8 cellular contexts compared by ENCODE assay signal in genomic region chr1:183590225-183591191, GRCh38. TPM values are rescaled to one million over a fixed set of nuclear protein-coding genes. Genes with fewer than 3 reads are reported as not detected.
DNase-seq lines count a peak whose midpoint lies in the region; ATAC-seq, FAIRE-seq and TF ChIP-seq lines count a peak whose summit lies in the region.

NCF2 (minus strand) TSS chr1:183590459; CDS start chr1:183590329, 130 bp downstream.

- H3K4me2 ChIP-seq in HepG2 (ENCODE audit: low read depth, low read length) = no peak within 1 kb of the TSS

- H3K27me3 ChIP-seq in liver (ENCODE audit: control insufficient read depth in 4 of 4, insufficient read depth in 4 of 4, low read length in 3 of 4) (no peaks in the 10 kb centered on the region), HepG2 (ENCODE audit: control insufficient read depth in 1 of 2, insufficient read depth in 2 of 2, low read length in 2 of 2) (peaks cover 1 to 14% of the 10 kb centered on the region in 2 experiments; a peak in 4 of 5 replicates), esophagus (ENCODE audit: control insufficient read depth in 1 of 2, insufficient read depth in 2 of 2, low read length in 2 of 2) (no peaks in the 10 kb centered on the region), A673 (replicated peaks; ENCODE audit: insufficient read depth, low read depth, low read length, poor library complexity) (no peaks in the 10 kb centered on the region)

- no peaks in the 10 kb centered on the region for H4K20me1 ChIP-seq in HepG2 (ENCODE audit: insufficient read depth, low read length)

- H3K79me2 ChIP-seq in HepG2 (ENCODE audit: insufficient read depth, low read length) = no peaks in the 10 kb centered on the region

- H3K27ac ChIP-seq in liver (ENCODE audit: low read depth in 1 of 2, low read length in 2 of 2) (peak within 1 kb of the TSS; percentile 58 to 75), HepG2 (ENCODE audit: extremely low read length, insufficient read depth, low read length) (no peak within 1 kb of the TSS), esophagus (ENCODE audit: low read depth in 2 of 2, low read length in 1 of 2) (peak within 1 kb of the TSS; percentile 80 to 92), A673 (ENCODE audit: low read depth, low read length, poor library complexity, severe bottlenecking) (no peak within 1 kb of the TSS)

- H2AFZ ChIP-seq in HepG2 (ENCODE audit: low read length) = no peak within 1 kb of the TSS

- FAIRE-seq in HepG2 (lab: Jason Lieb, UNC) = no peak

- WGBS in liver = 85% methylated on average over 7 of the region's 7 CpGs
- WGBS in HepG2 (ENCODE audit: low lambda C conversion rate) = 13% methylated on average over 6 of the region's 7 CpGs
- WGBS in esophagus, 2 donors = 61 to 69% methylated on average over 7 of the region's 7 CpGs

- TF ChIP-seq EP300 in HepG2 (IDR thresholded peaks at IDR 0.05; ENCODE audit: low read depth in 2 of 2, low read length in 2 of 2) (no peak), HepG2 (CRISPR knock-in tag; IDR thresholded peaks at IDR 0.05; ENCODE audit: borderline replicate concordance) (no peak)

- POLR2A ChIA-PET in HepG2 (lab: Yijun Ruan, JAX) (no interaction called here), A673 (lab: Charles Lee; ENCODE audit: low non-redundant PET) (no interaction called here)

- TF ChIP-seq CTCF in liver (IDR thresholded peaks at IDR 0.05; ENCODE audit: low read depth, low read length, missing input control) (no peak), HepG2 (CRISPR knock-in tag; IDR thresholded peaks at IDR 0.05) (no peak), A673 (conservative IDR thresholded peaks at IDR 0.05; ENCODE audit: low read depth, low read length) (no peak)

- TF ChIP-seq RAD21 in liver (IDR thresholded peaks at IDR 0.05) = no peak
- no peak for TF ChIP-seq RAD21 in HepG2 (CRISPR knock-in tag; IDR thresholded peaks at IDR 0.05)

- no peak for TF ChIP-seq POLR2A in HepG2 (IDR thresholded peaks at IDR 0.05; ENCODE audit: insufficient read depth in 1 of 2, low read depth in 2 of 2, low read length in 2 of 2)

- H3K4me3 ChIP-seq in liver (ENCODE audit: low read depth in 1 of 3, low read length in 3 of 3) = no peak within 1 kb of the TSS
- no peak within 1 kb of the TSS for H3K4me3 ChIP-seq in HepG2 (replicated peaks in 1 of 3; ENCODE audit: insufficient read depth in 1 of 3, low read depth in 2 of 3, low read length in 3 of 3)
- no peak within 1 kb of the TSS for H3K4me3 ChIP-seq in esophagus (ENCODE audit: low read depth in 1 of 2, low read length in 2 of 2)
- H3K4me3 ChIP-seq in A673 (ENCODE audit: low read depth, low read length, poor library complexity, severe bottlenecking) = no peak within 1 kb of the TSS

- intact Hi-C loops in HepG2 (cut with micrococcal nuclease; ENCODE audit: unreplicated experiment) = no loop called here
- intact Hi-C loops in A673 (cut with micrococcal nuclease; ENCODE audit: unreplicated experiment) = no loop called here

- H3K9me3 ChIP-seq in liver (ENCODE audit: control insufficient read depth in 4 of 4, low read length in 3 of 4) (no peaks in the 10 kb centered on the region), HepG2 (ENCODE audit: low read length) (no peaks in the 10 kb centered on the region), esophagus (ENCODE audit: control insufficient read depth in 2 of 2, insufficient read depth in 1 of 2, low read depth in 1 of 2, low read length in 1 of 2) (no peaks in the 10 kb centered on the region), A673 (ENCODE audit: low read depth, low read length, poor library complexity, severe bottlenecking) (no peaks in the 10 kb centered on the region)

- H3K9ac ChIP-seq in liver (ENCODE audit: low read depth in 1 of 2, low read length in 2 of 2) = no peak within 1 kb of the TSS
- no peak within 1 kb of the TSS for H3K9ac ChIP-seq in HepG2 (ENCODE audit: insufficient read depth, low read depth, low read length)

- H3K4me1 ChIP-seq in liver (ENCODE audit: control insufficient read depth in 4 of 4, insufficient read depth in 4 of 4, low read length in 3 of 4) = peaks cover 0 to 3% (median 0%) of the 10 kb centered on the region in 4 donors
- no peaks in the 10 kb centered on the region for H3K4me1 ChIP-seq in HepG2 (ENCODE audit: insufficient read depth, low read length)
- peaks cover 3 to 11% of the 10 kb centered on the region in 2 donors for H3K4me1 ChIP-seq in esophagus (ENCODE audit: control insufficient read depth in 2 of 2, insufficient read depth in 2 of 2, low read length in 1 of 2)
- H3K4me1 ChIP-seq in A673 (ENCODE audit: insufficient read depth, low read length, poor library complexity, severe bottlenecking) = no peaks in the 10 kb centered on the region

- in situ Hi-C loops in HepG2 (cut with HindIII; ENCODE audit: extremely low pct_ligation_motif_present, low pct_unique_long_range_greater_than_20kb) = no loop called here

- CTCF ChIA-PET in HepG2 (lab: Yijun Ruan, JAX; ENCODE audit: low intra/inter-chr PET ratio, low total read pairs) = no interaction called here
- CTCF ChIA-PET in A673 (lab: Charles Lee) = no interaction called here

- H3K36me3 ChIP-seq in liver (ENCODE audit: control insufficient read depth in 4 of 4, insufficient read depth in 3 of 4, low read depth in 1 of 4, low read length in 3 of 4) (no peaks in the 10 kb centered on the region), HepG2 (replicated peaks in 1 of 2; ENCODE audit: control insufficient read depth in 1 of 2, insufficient read depth in 2 of 2, low read length in 2 of 2) (no peaks in the 10 kb centered on the region), esophagus (ENCODE audit: control insufficient read depth in 2 of 2, insufficient read depth in 2 of 2, low read length in 1 of 2) (no peaks in the 10 kb centered on the region), A673 (ENCODE audit: insufficient read depth, low read length, poor library complexity, severe bottlenecking) (no peaks in the 10 kb centered on the region)

- no peak for ATAC-seq in HepG2
- ATAC-seq in HG03039 (IDR thresholded peaks at IDR 0.05; ENCODE audit: unreplicated experiment) = peak; percentile 68

- BruUV-seq in HepG2 (replicated peaks; lab: Mats Ljungman, UMichigan) = no TSS peak
- no TSS peak for BruUV-seq in A673 (replicated peaks; lab: Mats Ljungman, UMichigan)

- DNase-seq in HepG2 (ENCODE audit: low spot score) = no peak
- DNase-seq in SIG-M5 treated with dmso at 0.1 percent for 504 hours (lab: John Stamatoyannopoulos, UW; ENCODE audit: unreplicated experiment) = peak; percentile 100
- DNase-seq in stimulated activated CD4-positive, alpha-beta T cell treated with anti-CD3 and anti-CD28 coated beads, Interleukin-1b, Interleukin-23, amount 100 ng/mL, for 48 hours = peak; percentile 61
- DNase-seq in foreskin melanocyte = no peak
- no peak for DNase-seq in A673 (ENCODE audit: low spot score)

TF ChIP-seq in liver, 16 proteins besides CTCF, POLR2A, EP300 and RAD21 (continues in another document):
- TF ChIP-seq FOXA2 (IDR thresholded peaks at IDR 0.05) (no peak), NR2F2 (IDR thresholded peaks at IDR 0.05) (no peak), FOXA1 (IDR thresholded peaks at IDR 0.05) (no peak)

TF ChIP-seq in HepG2, 621 proteins besides CTCF, POLR2A, EP300 and RAD21 (continues in another document):
- TF ChIP-seq JARID2 (CRISPR knock-in tag; IDR thresholded peaks at IDR 0.05; ENCODE audit: insufficient replicate concordance) = no peak
- TF ChIP-seq ASH2L (IDR thresholded peaks at IDR 0.05; ENCODE audit: insufficient read length, low read depth, low read length) = no peak
- no peak for TF ChIP-seq ZNF280B (CRISPR knock-in tag; IDR thresholded peaks at IDR 0.05; ENCODE audit: borderline replicate concordance)
- TF ChIP-seq RARA (CRISPR knock-in tag; IDR thresholded peaks at IDR 0.05) = no peak
- TF ChIP-seq SPEN (CRISPR knock-in tag; IDR thresholded peaks at IDR 0.05; ENCODE audit: low read depth) = no peak
- TF ChIP-seq KMT2B (CRISPR knock-in tag; IDR thresholded peaks at IDR 0.05) = no peak
- no peak for TF ChIP-seq MAFF (IDR thresholded peaks at IDR 0.05; ENCODE audit: low read depth, low read length)
- TF ChIP-seq SATB2 (CRISPR knock-in tag; IDR thresholded peaks at IDR 0.05) = no peak

RNA-seq across cellular contexts. Expression of gene NCF2, which starts in this region (rescaled TPM):
- total RNA-seq in liver = 10 to 100 TPM; 11.5 to 15.1 TPM
- polyA plus RNA-seq in liver = 1 to 10 TPM; 1.2 to 3.4 TPM
- 0.46 and 1.1 TPM in 2 replicates for total RNA-seq in HepG2 (2016; rRNA removed; fragmentation: Illumina TruSeq; extraction: Trizol)
- 0.26 and 0.30 TPM in 2 replicates for total RNA-seq in HepG2 (2016; cell fraction: cytosol; rRNA removed; fragmentation: Illumina TruSeq; extraction: Trizol; ENCODE audit: low read depth)
- 0.37 and 0.41 TPM in 2 replicates for total RNA-seq in HepG2 (2016; cell fraction: insoluble cytoplasmic fraction; rRNA removed; fragmentation: Illumina TruSeq; extraction: Trizol)
- total RNA-seq in HepG2 (2016; cell fraction: membrane; rRNA removed; fragmentation: Illumina TruSeq; extraction: Trizol) = 0.14 and 0.19 TPM in 2 replicates
- not detected in 2 replicates for total RNA-seq in HepG2 (2016; cell fraction: nucleus; rRNA removed; fragmentation: Illumina TruSeq; extraction: Trizol)
- polyA plus RNA-seq in HepG2 (2011; rRNA removed) = 0.18 and 0.25 TPM in 2 replicates
- 0.50 and 0.68 TPM in 2 replicates for polyA plus RNA-seq in HepG2 (2011; cell fraction: cytosol; rRNA removed)
- 0.10 and 0.35 TPM in 2 replicates for polyA plus RNA-seq in HepG2 (2011; cell fraction: nucleus; rRNA removed)
- 0.21 and 0.25 TPM in 2 replicates for polyA plus RNA-seq in HepG2 (2012)
- 0.14 and 0.24 TPM in 2 replicates for polyA plus RNA-seq in HepG2 (2016; cell fraction: cytosol; fragmentation: Illumina TruSeq; extraction: Trizol; ENCODE audit: low read depth)
- polyA plus RNA-seq in HepG2 (2016; cell fraction: insoluble cytoplasmic fraction; fragmentation: Illumina TruSeq; extraction: Trizol; ENCODE audit: low read depth) = 0.27 and 1.4 TPM in 2 replicates
- 0.43 and 0.53 TPM in 2 replicates for polyA plus RNA-seq in HepG2 (2016; cell fraction: membrane; fragmentation: Illumina TruSeq; extraction: Trizol; ENCODE audit: low read depth)
- 0.72 TPM in 1 of 2 replicates, not detected in the other for polyA plus RNA-seq in HepG2 (2016; cell fraction: nucleus; fragmentation: Illumina TruSeq; extraction: Trizol; ENCODE audit: insufficient read depth, low read depth)
- polyA minus RNA-seq in HepG2 (2011; rRNA and poly(A)+ RNA removed; ENCODE audit: low replicate concordance) = 3.3 TPM in 1 of 2 replicates, not detected in the other
- not detected in 2 replicates for polyA minus RNA-seq in HepG2 (2011; cell fraction: cytosol; rRNA and poly(A)+ RNA removed)
- polyA minus RNA-seq in HepG2 (2011; cell fraction: nucleus; rRNA and poly(A)+ RNA removed) = not detected in 2 replicates
- 1 to 10 TPM; 3.4 to 3.9 TPM for polyA plus RNA-seq in esophagus
- total RNA-seq in A673 (2021) = not detected in 2 replicates

Comparison
In these comparisons a context has a peak if more than half of its experiments do, and no peak if none do; other contexts are left out.
1. H3K27ac ChIP-seq: peak in liver (2 of 2) and esophagus (2 of 2); none in HepG2 (single experiment) and A673 (single experiment).
2. DNase-seq: peak in SIG-M5 treated with dmso at 0.1 percent for 504 hours (single experiment) and stimulated activated CD4-positive, alpha-beta T cell treated with anti-CD3 and anti-CD28 coated beads, Interleukin-1b, Interleukin-23, amount 100 ng/mL, for 48 hours (single experiment); none in HepG2 (single experiment), foreskin melanocyte (single experiment) and A673 (single experiment).